In the genomic region with DNA sequence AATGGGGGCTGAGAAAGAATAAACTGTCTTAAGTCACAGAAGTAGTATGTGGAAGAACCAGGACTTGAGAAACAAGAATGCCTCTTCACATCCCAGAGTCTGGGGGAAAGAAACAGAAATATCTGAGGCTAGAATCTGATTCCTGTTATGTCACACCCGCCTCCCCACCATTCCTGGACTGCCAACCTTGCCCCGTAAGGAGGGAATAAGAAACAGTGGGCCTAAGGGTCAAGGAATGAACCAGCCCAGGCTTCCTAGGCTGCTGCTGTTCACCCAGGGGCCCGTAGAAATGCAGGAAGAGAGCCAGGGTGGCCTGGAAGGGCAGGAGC, we compare ENCODE assay signal across 1 cellular context.
TF ChIP-seq lines count a peak whose summit lies in the region.

No MANE protein-coding gene starts in this region.

TF ChIP-seq in H1, 55 proteins besides CTCF, POLR2A, EP300 and RAD21:
- no peak for TF ChIP-seq PHF8 (conservative IDR thresholded peaks at IDR 0.05; ENCODE audit: low read depth, low read length)
- TF ChIP-seq YY1 (IDR thresholded peaks at IDR 0.05; ENCODE audit: low read depth, low read length), result no peak
- no peak for TF ChIP-seq MAFK (IDR thresholded peaks at IDR 0.05; ENCODE audit: low read depth, low read length)
- TF ChIP-seq BACH1 (IDR thresholded peaks at IDR 0.05; ENCODE audit: low read length), result no peak
- TF ChIP-seq RXRA (IDR thresholded peaks at IDR 0.05; ENCODE audit: insufficient read depth, low read depth, low read length), result no peak
- no peak for TF ChIP-seq CHD2 (IDR thresholded peaks at IDR 0.05; ENCODE audit: low read length)
- no peak for TF ChIP-seq RFX5 (IDR thresholded peaks at IDR 0.05; ENCODE audit: borderline replicate concordance, low read depth, low read length)
- TF ChIP-seq NRF1 (IDR thresholded peaks at IDR 0.05; ENCODE audit: low read depth, low read length), result no peak
- no peak for TF ChIP-seq SIRT6 (IDR thresholded peaks at IDR 0.05; ENCODE audit: low read length)
- no peak for TF ChIP-seq TAF7 (optimal IDR thresholded peaks at IDR 0.05; ENCODE audit: borderline replicate concordance, low read depth, low read length)
- TF ChIP-seq EGR1 (IDR thresholded peaks at IDR 0.05; ENCODE audit: borderline replicate concordance, low read depth, low read length), result no peak
- no peak for TF ChIP-seq SRF (IDR thresholded peaks at IDR 0.05; ENCODE audit: low read depth, low read length)
- no peak for TF ChIP-seq RBBP5 (IDR thresholded peaks at IDR 0.05; ENCODE audit: borderline replicate concordance, low read depth, low read length)
TF ChIP-seq in H1: peak in this region for 0.
